In genomic region chr14:51297066-51297465, GRCh38 we compare ENCODE assay signal across 1 cellular context.
TF ChIP-seq lines count a peak whose summit lies in the region.

No MANE protein-coding gene starts in this region.

TF ChIP-seq in GM23338, 12 proteins besides CTCF, POLR2A, EP300 and RAD21:
- TF ChIP-seq ZNF462 (CRISPR knock-in tag; IDR thresholded peaks at IDR 0.05) (no peak), ETS1 (IDR thresholded peaks at IDR 0.05) (no peak), NANOG (IDR thresholded peaks at IDR 0.05; ENCODE audit: borderline replicate concordance) (no peak), JUNB (IDR thresholded peaks at IDR 0.05; ENCODE audit: unreplicated experiment) (no peak), REST (IDR thresholded peaks at IDR 0.05; ENCODE audit: unreplicated experiment) (no peak), STAT1 (IDR thresholded peaks at IDR 0.05; ENCODE audit: unreplicated experiment) (no peak), EZH2phosphoT487 (IDR thresholded peaks at IDR 0.05; ENCODE audit: unreplicated experiment) (no peak), CREB1 (CRISPR knock-in tag; IDR thresholded peaks at IDR 0.05; ENCODE audit: low read depth) (no peak), EZH2 (IDR thresholded peaks at IDR 0.05; ENCODE audit: low read depth, unreplicated experiment) (no peak), POLR2AphosphoS5 (IDR thresholded peaks at IDR 0.05; ENCODE audit: low read depth) (no peak), ZNF114 (CRISPR knock-in tag; IDR thresholded peaks at IDR 0.05) (no peak), ZNF331 (CRISPR knock-in tag; IDR thresholded peaks at IDR 0.05; ENCODE audit: low read depth) (no peak)
